ENCODE assay signal across 9 cellular contexts in genomic region chr4:94455081-94455480, GRCh38. TPM values are rescaled to one million over a fixed set of nuclear protein-coding genes. Genes with fewer than 3 reads are reported as not detected.
DNase-seq lines count a peak whose midpoint lies in the region; ATAC-seq and TF ChIP-seq lines count a peak whose summit lies in the region.
"Had no signal": no experiment of that assay in that cellular context is flagged by ENCODE, and none has a peak within 500 bp of the region (broad histone marks: within the 10 kb centered on the region; RNA-seq: fewer than 3 reads in every experiment).

No MANE protein-coding gene starts in this region.

- peak overlapping the region; percentile 93 for H3K4me3 ChIP-seq in PC-3 (ENCODE audit: low read length)
- H3K4me3 ChIP-seq in esophagus muscularis mucosa = peak overlapping the region in 3 of 4 donors; percentile 0 to 98 (median 96)
- H3K4me3 ChIP-seq: BLaER1 had no signal

- peak overlapping the region; percentile 65 for H3K27ac Mint-ChIP-seq in neural crest cell (ENCODE audit: unreplicated experiment)

- POLR2A ChIA-PET in PC-3 (lab: Charles Lee; ENCODE audit: unreplicated experiment) = interaction anchor here (0.8 kb wide), 1 partner anchor 111 kb away, joined by 3 read pairs; no protein-coding TSS in a partner anchor

- no peak for TF ChIP-seq POLR2A in esophagus muscularis mucosa (IDR thresholded peaks at IDR 0.05; ENCODE audit: low read depth)

- peaks cover 18% of the 10 kb centered on the region for H4K20me1 ChIP-seq in PC-3 (ENCODE audit: low read length)

- CTCF ChIA-PET in PC-3 (lab: Charles Lee) = no interaction called here

- DNase-seq in AG08395 (ENCODE audit: low spot score) (peak; percentile 53), PC-3 (peak; percentile 77), esophagus muscularis mucosa (ENCODE audit: extremely low spot score) (no peak), neural crest cell (ENCODE audit: low read depth, low spot score) (no peak), HUDEP-2 (lab: John Stamatoyannopoulos, UW; ENCODE audit: unreplicated experiment in 76 of 76) (no peak), sciatic nerve (ENCODE audit: low spot score) (no peak)
- no peak for DNase-seq in stimulated activated CD4-positive, alpha-beta T cell treated with anti-CD3 and anti-CD28 coated beads, Interleukin-4, amount 100 ng/mL, for 1 hour

- no peak for TF ChIP-seq EP300 in esophagus muscularis mucosa (IDR thresholded peaks at IDR 0.05)

- H3K36me3 Mint-ChIP-seq in neural crest cell (ENCODE audit: low read depth) = no peaks in the 10 kb centered on the region

- peaks cover 12% of the 10 kb centered on the region for H3K36me3 ChIP-seq in PC-3 (ENCODE audit: low read depth, low read length)
- H3K36me3 ChIP-seq in esophagus muscularis mucosa = peaks cover 0 to 21% (median 8%) of the 10 kb centered on the region in 4 donors
- H3K36me3 ChIP-seq: BLaER1 had no signal

- no peaks in the 10 kb centered on the region for H3K27me3 Mint-ChIP-seq in neural crest cell (ENCODE audit: low read depth)

- H2AFZ ChIP-seq in PC-3 (ENCODE audit: low read length) = no peak overlapping the region

- H3K4me3 Mint-ChIP-seq in neural crest cell = peak overlapping the region; percentile 62

- H3K9me2 ChIP-seq in PC-3 (replicated peaks; ENCODE audit: low read length) = no peaks in the 10 kb centered on the region

- H3K9ac ChIP-seq in PC-3 (ENCODE audit: low read length) = 0 out of 2 replicates have a peak overlapping the region, but pooled peaks have one; percentile 27
- H3K9ac ChIP-seq: BLaER1 had no signal

- intact Hi-C loops in PC-3 (cut with micrococcal nuclease) = no loop called here
- intact Hi-C loops in esophagus muscularis mucosa (cut with DNase I) = no loop called here
- intact Hi-C loops in sciatic nerve (cut with DNase I) = no loop called here

- no peaks in the 10 kb centered on the region for H3K9me3 Mint-ChIP-seq in neural crest cell

- H3K27ac ChIP-seq in PC-3 (ENCODE audit: low read length) = peak overlapping the region; percentile 29
- peak overlapping the region; percentile 49 to 99 (median 98) for H3K27ac ChIP-seq in esophagus muscularis mucosa (replicated peaks in 1 of 4)
- H3K27ac ChIP-seq: BLaER1 had no signal

- H3K9me3 ChIP-seq in PC-3 (ENCODE audit: low read length) (no peaks in the 10 kb centered on the region), esophagus muscularis mucosa (no peaks in the 10 kb centered on the region)
- H3K9me3 ChIP-seq: BLaER1 had no signal

- H3K4me1 ChIP-seq in PC-3 (ENCODE audit: insufficient read depth, low read length) (peaks cover 39% of the 10 kb centered on the region), esophagus muscularis mucosa (peaks cover 13 to 81% (median 75%) of the 10 kb centered on the region in 4 donors)

- TF ChIP-seq CTCF in PC-3 (conservative IDR thresholded peaks at IDR 0.05; ENCODE audit: low read depth, low read length) = no peak
- no peak for TF ChIP-seq CTCF in esophagus muscularis mucosa (IDR thresholded peaks at IDR 0.05)
- TF ChIP-seq CTCF in neural crest cell (conservative IDR thresholded peaks at IDR 0.05) = no peak

- peak overlapping the region; percentile 93 for H3K4me2 ChIP-seq in PC-3 (ENCODE audit: low read length)
- H3K4me2 ChIP-seq: BLaER1 had no signal

- H3F3A ChIP-seq in PC-3 (ENCODE audit: low read length, unreplicated experiment) = peaks cover 4% of the 10 kb centered on the region

- H3K4me1 Mint-ChIP-seq in neural crest cell = peaks cover 66% of the 10 kb centered on the region

- 25% methylated on average over 3 of the region's 3 CpGs for WGBS in esophagus muscularis mucosa

- BruUV-seq in PC-3 (replicated peaks; lab: Mats Ljungman, UMichigan) = no TSS peak

- H3K27me3 ChIP-seq in PC-3 (ENCODE audit: low read length) = no peaks in the 10 kb centered on the region
- no peaks in the 10 kb centered on the region for H3K27me3 ChIP-seq in esophagus muscularis mucosa

- ATAC-seq in PC-3 (peak; percentile 9), sciatic nerve (no peak), HG02642 (IDR thresholded peaks at IDR 0.05; ENCODE audit: poor library complexity, unreplicated experiment) (no peak)

- peaks cover 83% of the 10 kb centered on the region for H3K79me2 ChIP-seq in PC-3 (ENCODE audit: low read length)

RNA-seq across cellular contexts. Expression of gene PDLIM5, which starts 3.3 kb away (rescaled TPM):
- total RNA-seq in PC-3 (2014; rRNA removed) = 30.7 and 57.8 TPM in 2 replicates
- total RNA-seq in esophagus muscularis mucosa = 100 to 1,000 TPM; 138 to 160 (median 146) TPM
- 71.0 and 72.5 TPM in 2 replicates for total RNA-seq in neural crest cell
- total RNA-seq in sciatic nerve = 211 TPM

Comparison
In these comparisons a context has a peak if more than half of its experiments do, and no peak if none do; other contexts are left out.
1. DNase-seq: peak in AG08395 (single experiment) and PC-3 (single experiment); none in esophagus muscularis mucosa (single experiment), neural crest cell (single experiment), stimulated activated CD4-positive, alpha-beta T cell treated with anti-CD3 and anti-CD28 coated beads, Interleukin-4, amount 100 ng/mL, for 1 hour (single experiment), HUDEP-2 (0 of 76) and sciatic nerve (single experiment).